ENCODE assay signal across 23 cellular contexts in genomic region chr6:163577404-163577803, GRCh38.
DNase-seq lines count a peak whose midpoint lies in the region; ATAC-seq and TF ChIP-seq lines count a peak whose summit lies in the region.
"Had no signal": no experiment of that assay in that cellular context is flagged by ENCODE, and none has a peak within 500 bp of the region (broad histone marks: within the 10 kb centered on the region; RNA-seq: fewer than 3 reads in every experiment).

No MANE protein-coding gene starts in this region.

- TF ChIP-seq CTCF in A673 (conservative IDR thresholded peaks at IDR 0.05; ENCODE audit: low read depth, low read length) = no peak

- DNase-seq in A673 (ENCODE audit: low spot score) (peak; percentile 58), NCI-H748 (lab: John Stamatoyannopoulos, UW; ENCODE audit: unreplicated experiment) (peak; percentile 67), kidney tubule cell (ENCODE audit: low spot score) (peak; percentile 28), dedifferentiated amniotic fluid mesenchymal stem cell (ENCODE audit: extremely low spot score) (no peak), COLO668 (lab: John Stamatoyannopoulos, UW; ENCODE audit: unreplicated experiment) (no peak)
- DNase-seq: activated CD8-positive, alpha-beta memory T cell treated with anti-CD3 and anti-CD28 coated beads for 24 hours; activated gamma-delta T cell treated with Interleukin-2 at 50 U/mL for 16 hours; activated T-cell treated with anti-CD3 and anti-CD28 coated beads, Interleukin-2, amount 50 U/mL, for 1 hour; CD8-positive, alpha-beta T cell; DND-41; esophagus squamous epithelium; hypothalamus; Kasumi-1; mucosa of descending colon; NCI-H1930; NCI-H446; posterior cingulate gyrus; stimulated activated naive CD8-positive, alpha-beta T cell treated with anti-CD3 and anti-CD28 coated beads, Interleukin-15, amount 100 ng/mL, for 72 hours had no signal

- no peak overlapping the region for H3K27ac ChIP-seq in A673 (ENCODE audit: low read depth, low read length, poor library complexity, severe bottlenecking)
- H3K27ac ChIP-seq in BLaER1 = no peak overlapping the region
- H3K27ac ChIP-seq: coronary artery, esophagus squamous epithelium, gastroesophageal sphincter had no signal

- ATAC-seq in HG03571 (IDR thresholded peaks at IDR 0.05; ENCODE audit: unreplicated experiment) = no peak
- ATAC-seq: CD8-positive, alpha-beta T cell; gastroesophageal sphincter; mucosa of descending colon; stimulated activated naive CD8-positive, alpha-beta T cell treated with anti-CD3 and anti-CD28 coated beads, Interleukin-15, amount 100 ng/mL, for 72 hours had no signal

- H3K4me2 ChIP-seq in BLaER1 = peak overlapping the region; percentile 6; the same call in 1 of the 2 replicates

- no peaks in the 10 kb centered on the region for H3K27me3 ChIP-seq in A673 (replicated peaks; ENCODE audit: insufficient read depth, low read depth, low read length, poor library complexity)
- H3K27me3 ChIP-seq in BLaER1 = no peaks in the 10 kb centered on the region
- H3K27me3 ChIP-seq: esophagus squamous epithelium, gastroesophageal sphincter, tibial nerve had no signal

- no peak overlapping the region for H3K9ac ChIP-seq in BLaER1

- H3K36me3 ChIP-seq in A673 (ENCODE audit: insufficient read depth, low read length, poor library complexity, severe bottlenecking) (no peaks in the 10 kb centered on the region), BLaER1 (peaks cover 14% of the 10 kb centered on the region; the same call in 1 of the 2 replicates)

- intact Hi-C loops in A673 (cut with micrococcal nuclease; ENCODE audit: unreplicated experiment) = no loop called here

- no TSS peak for BruUV-seq in A673 (replicated peaks; lab: Mats Ljungman, UMichigan)

- peaks cover 13% of the 10 kb centered on the region for H3K4me1 ChIP-seq in A673 (ENCODE audit: insufficient read depth, low read length, poor library complexity, severe bottlenecking)
- H3K4me1 ChIP-seq in BLaER1 = peaks cover 8% of the 10 kb centered on the region

- CTCF ChIA-PET in A673 (lab: Charles Lee) = no interaction called here

- H4K20me1 ChIP-seq in BLaER1 = no peaks in the 10 kb centered on the region

- POLR2A ChIA-PET in A673 (lab: Charles Lee; ENCODE audit: low non-redundant PET) = no interaction called here

- H3K4me3 ChIP-seq in A673 (ENCODE audit: low read depth, low read length, poor library complexity, severe bottlenecking) = no peak overlapping the region
- H3K4me3 ChIP-seq in BLaER1 = no peak overlapping the region
- H3K4me3 ChIP-seq: coronary artery, esophagus squamous epithelium, gastroesophageal sphincter, mucosa of descending colon, tibial nerve had no signal

- H3K9me3 ChIP-seq in A673 (ENCODE audit: low read depth, low read length, poor library complexity, severe bottlenecking) (no peaks in the 10 kb centered on the region), BLaER1 (no peaks in the 10 kb centered on the region)
- H3K9me3 ChIP-seq: esophagus squamous epithelium, gastroesophageal sphincter, mucosa of descending colon, tibial nerve had no signal

Comparison
In these comparisons a context has a peak if more than half of its experiments do, and no peak if none do; other contexts are left out.
1. DNase-seq: peak in A673 (single experiment), NCI-H748 (single experiment) and kidney tubule cell (single experiment); none in dedifferentiated amniotic fluid mesenchymal stem cell (single experiment) and COLO668 (single experiment).